ENCODE assay signal across 16 cellular contexts in genomic region chr1:67892451-67893125, GRCh38.
"Had no signal": no experiment of that assay in that cellular context is flagged by ENCODE, and none has a peak within 500 bp of the region (broad histone marks: within the 10 kb centered on the region; RNA-seq: fewer than 3 reads in every experiment).

No MANE protein-coding gene starts in this region.

- H3K4me1 ChIP-seq: left ventricle myocardium inferior, testis had no signal

- H3K4me3 ChIP-seq: left ventricle myocardium inferior, ovary, testis had no signal

- H3K36me3 ChIP-seq: brain microvascular endothelial cell, left ventricle myocardium inferior, ovary had no signal

- H3K27me3 ChIP-seq: brain microvascular endothelial cell, ovary, testis had no signal

- DNase-seq: activated CD4-positive, alpha-beta T cell treated with anti-CD3 and anti-CD28 coated beads, Interleukin-2, amount 50 U/mL, for 48 hours; activated CD4-positive, CD25-positive, alpha-beta regulatory T cell treated with anti-CD3 and anti-CD28 coated beads, Interleukin-2, amount 50 U/mL, for 72 hours; activated CD8-positive, alpha-beta memory T cell treated with anti-CD3 and anti-CD28 coated beads, Interleukin-2, amount 10 ng/mL, durations not matched to agents 7 days and 5 days; activated effector memory CD4-positive, alpha-beta T cell treated with Interleukin-2 at 50 U/mL for 16 hours; activated T-cell treated with anti-CD3 and anti-CD28 coated beads, Interleukin-2, amount 50 U/mL, for 24 hours; brain microvascular endothelial cell; effector memory CD8-positive, alpha-beta T cell; erythroblast; glutamatergic neuron; islet precursor cell; left ventricle myocardium inferior; nephron progenitor cell; ovary; stimulated activated CD4-positive, alpha-beta T cell treated with anti-CD3 and anti-CD28 coated beads, Interleukin-2, amount 100 ng/mL, for 48 hours; stimulated activated naive CD8-positive, alpha-beta T cell treated with anti-CD3 and anti-CD28 coated beads, Interleukin-15, Interleukin-2, amounts not matched to agents 100 U/mL and 50 U/mL, for 24 hours; testis had no signal

- H3K27ac ChIP-seq: brain microvascular endothelial cell, left ventricle myocardium inferior, ovary, testis had no signal

- H3K9me3 ChIP-seq: left ventricle myocardium inferior, ovary, testis had no signal
